Comparison of ENCODE assay signal across 8 cellular contexts in genomic region chr17:83099570-83100181, GRCh38. TPM values are rescaled to one million over a fixed set of nuclear protein-coding genes. Genes with fewer than 3 reads are reported as not detected.
DNase-seq lines count a peak whose midpoint lies in the region; ATAC-seq and TF ChIP-seq lines count a peak whose summit lies in the region.

No MANE protein-coding gene starts in this region.

- peak in 3 of 4 donors; percentile 6 to 31 (median 11) for ATAC-seq in psoas muscle
- ATAC-seq in HG03025 (IDR thresholded peaks at IDR 0.05; ENCODE audit: low FRiP score, unreplicated experiment) = no peak

- peaks cover 0 to 8% of the 10 kb centered on the region in 2 donors for H3K36me3 ChIP-seq in psoas muscle (ENCODE audit: insufficient read depth in 1 of 2, low read depth in 1 of 2)

- H3K4me3 ChIP-seq in fibroblast of villous mesenchyme (ENCODE audit: low read depth, low read length) (no peak overlapping the region), psoas muscle (peak overlapping the region; percentile 15)

- no peaks in the 10 kb centered on the region for H3K9me3 ChIP-seq in psoas muscle

- TF ChIP-seq CTCF in fibroblast of villous mesenchyme (IDR thresholded peaks at IDR 0.05; ENCODE audit: insufficient read depth, low read depth, low read length) (no peak), psoas muscle (IDR thresholded peaks at IDR 0.05) (no peak)

- H3K27me3 ChIP-seq in psoas muscle (ENCODE audit: insufficient read depth in 3 of 3, low read length in 2 of 3) = peaks cover 0 to 40% (median 18%) of the 10 kb centered on the region in 3 donors

- no peak overlapping the region for H3K27ac ChIP-seq in psoas muscle

- H3K4me1 ChIP-seq in psoas muscle = peaks cover 28% of the 10 kb centered on the region

- WGBS in psoas muscle, 3 donors = 3 to 7% (median 4%) methylated on average over 29 to 34 of the region's 34 CpGs

- DNase-seq in COLO668 (lab: John Stamatoyannopoulos, UW; ENCODE audit: unreplicated experiment) (peak; percentile 37), NCI-H69 (lab: John Stamatoyannopoulos, UW) (peak; percentile 23), fibroblast of villous mesenchyme (ENCODE audit: low read depth) (peak; percentile 54), psoas muscle (peak in 1 of 2 donors; percentile 67), DMS114 treated with DMSO at 0.1 percent for 48 hours (lab: John Stamatoyannopoulos, UW; ENCODE audit: unreplicated experiment) (no peak), NCI-H2107 (lab: John Stamatoyannopoulos, UW) (no peak)
- DNase-seq in activated naive CD4-positive, alpha-beta T cell treated with Interleukin-2 at 50 U/mL for 16 hours = no peak

- intact Hi-C loops in psoas muscle (cut with DNase I) = no loop called here

RNA-seq across cellular contexts. Expression of gene METRNL, which starts 20.3 kb away (rescaled TPM):
- total RNA-seq in fibroblast of villous mesenchyme (47.1 and 59.9 TPM in 2 replicates), psoas muscle (10 to 100 TPM in 3 of 4 donors, 1 to 10 TPM in 1; 9.3 to 24.0 (median 11.1) TPM)
- polyA plus RNA-seq in psoas muscle = 10 to 100 TPM in 2 of 3 donors, 1 to 10 TPM in 1; 6.7 to 81.7 (median 12.3) TPM

Comparison
In these comparisons a context has a peak if more than half of its experiments do, and no peak if none do; other contexts are left out.
1. DNase-seq: peak in COLO668 (single experiment), NCI-H69 (single experiment) and fibroblast of villous mesenchyme (single experiment); none in activated naive CD4-positive, alpha-beta T cell treated with Interleukin-2 at 50 U/mL for 16 hours (single experiment), DMS114 treated with DMSO at 0.1 percent for 48 hours (single experiment) and NCI-H2107 (single experiment).